18 cellular contexts compared by ENCODE assay signal in the genomic region with DNA sequence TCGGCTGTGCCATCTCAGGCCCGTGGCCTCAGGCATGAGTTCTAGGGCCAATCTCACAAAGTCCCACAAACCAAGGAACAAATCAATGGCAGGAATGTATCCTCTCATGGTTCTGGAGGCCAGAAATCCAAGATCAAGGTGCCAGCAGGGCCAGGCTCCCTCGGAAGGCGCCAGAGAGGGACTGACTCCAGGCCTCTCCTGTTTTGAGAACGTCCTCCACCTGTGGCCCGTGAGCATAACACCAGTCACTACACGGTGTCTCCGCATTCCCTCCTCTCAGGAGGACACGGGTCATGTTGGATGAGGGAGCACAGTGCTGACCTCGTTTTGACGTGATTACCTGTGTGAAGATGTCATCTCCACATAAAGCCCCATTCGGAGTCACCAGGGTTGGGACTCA. TPM values are rescaled to one million over a fixed set of nuclear protein-coding genes. Genes with fewer than 3 reads are reported as not detected.
A peak's percentile ranks its signal among the peaks of the same experiment; 100 is the strongest.
DNase-seq lines count a peak whose midpoint lies in the region; ATAC-seq and TF ChIP-seq lines count a peak whose summit lies in the region.
"Had no signal": no experiment of that assay in that cellular context is flagged by ENCODE, and none has a peak within 500 bp of the region (broad histone marks: within the 10 kb centered on the region; RNA-seq: fewer than 3 reads in every experiment).

No MANE protein-coding gene starts in this region.

- no peaks in the 10 kb centered on the region for H4K20me1 ChIP-seq in osteoblast (ENCODE audit: insufficient read depth, low read length)

- H3K4me1 ChIP-seq in right atrium auricular region (no peaks in the 10 kb centered on the region), osteoblast (ENCODE audit: insufficient read depth, low read length) (no peaks in the 10 kb centered on the region), colonic mucosa (no peaks in the 10 kb centered on the region)
- H3K4me1 ChIP-seq: A549, Caco-2 had no signal

- DNase-seq in left ventricle myocardium superior = peak; percentile 7
- no peak for DNase-seq in right atrium auricular region (ENCODE audit: low spot score)
- DNase-seq in osteoblast (ENCODE audit: insufficient read length, low spot score, missing footprints) = peak; percentile 51
- DNase-seq in chondrocyte (ENCODE audit: low spot score) = no peak
- no peak for DNase-seq in colonic mucosa
- DNase-seq: AML-193; Caco-2; Calu3; CD4-positive, alpha-beta T cell; CD8-positive, alpha-beta T cell; DMS79 treated with DMSO at 0.1 percent for 48 hours; GF-D8 had no signal

- H3K27ac ChIP-seq in right atrium auricular region (no peak overlapping the region), osteoblast (ENCODE audit: low read depth, low read length) (no peak overlapping the region), colonic mucosa (no peak overlapping the region)
- H3K27ac ChIP-seq: 22Rv1; A549; BLaER1 treated with 17β-estradiol and CSF1 and Interleukin-3, amounts not matched to agents 10 nM and 100 nM; C4-2B had no signal

- H3K9me3 ChIP-seq in right atrium auricular region (no peaks in the 10 kb centered on the region), osteoblast (ENCODE audit: low read depth, low read length) (no peaks in the 10 kb centered on the region), colonic mucosa (no peaks in the 10 kb centered on the region)
- H3K9me3 ChIP-seq: A549; BLaER1 treated with 17β-estradiol and CSF1 and Interleukin-3, amounts not matched to agents 10 nM and 100 nM; Caco-2 had no signal

- H3K27ac Mint-ChIP-seq in chondrocyte (ENCODE audit: unreplicated experiment) = no peak overlapping the region
- H3K27ac Mint-ChIP-seq: B cell; CD4-positive, alpha-beta T cell; CD8-positive, alpha-beta T cell had no signal

- H3K4me3 ChIP-seq in right atrium auricular region (no peak overlapping the region), osteoblast (ENCODE audit: insufficient read depth, low read length) (no peak overlapping the region), colonic mucosa (no peak overlapping the region)
- H3K4me3 ChIP-seq: A549; BLaER1 treated with 17β-estradiol and CSF1 and Interleukin-3, amounts not matched to agents 10 nM and 100 nM had no signal

- H3K27me3 ChIP-seq in right atrium auricular region (no peaks in the 10 kb centered on the region), osteoblast (ENCODE audit: insufficient read depth, low read length) (no peaks in the 10 kb centered on the region), colonic mucosa (no peaks in the 10 kb centered on the region)
- H3K27me3 ChIP-seq: BLaER1 treated with 17β-estradiol and CSF1 and Interleukin-3, amounts not matched to agents 10 nM and 100 nM had no signal

- peaks cover 10% of the 10 kb centered on the region for H3K9me3 Mint-ChIP-seq in chondrocyte (ENCODE audit: low read depth)
- H3K9me3 Mint-ChIP-seq: CD4-positive, alpha-beta T cell; CD8-positive, alpha-beta T cell had no signal

- no peak overlapping the region for H2AFZ ChIP-seq in osteoblast (ENCODE audit: low read length)

- intact Hi-C loops in left ventricle myocardium superior (cut with micrococcal nuclease) = no loop called here
- intact Hi-C loops in colonic mucosa (cut with DNase I) = no loop called here

- TF ChIP-seq CTCF in right atrium auricular region (IDR thresholded peaks at IDR 0.05) = no peak
- no peak for TF ChIP-seq CTCF in osteoblast (IDR thresholded peaks at IDR 0.05; ENCODE audit: extremely low read depth, low read depth, low read length)
- TF ChIP-seq CTCF in chondrocyte (IDR thresholded peaks at IDR 0.05) = no peak
- no peak for TF ChIP-seq CTCF in colonic mucosa (IDR thresholded peaks at IDR 0.05)

- no peak for ATAC-seq in left ventricle myocardium superior
- ATAC-seq: A549; CD8-positive, alpha-beta T cell had no signal

- peaks cover 9% of the 10 kb centered on the region for H3K36me3 Mint-ChIP-seq in chondrocyte (ENCODE audit: low read depth)
- H3K36me3 Mint-ChIP-seq: CD8-positive, alpha-beta T cell had no signal

- no peaks in the 10 kb centered on the region for H3K4me1 Mint-ChIP-seq in chondrocyte (ENCODE audit: low read depth)
- H3K4me1 Mint-ChIP-seq: B cell had no signal

- H3K4me3 Mint-ChIP-seq in chondrocyte (ENCODE audit: unreplicated experiment) = no peak overlapping the region
- H3K4me3 Mint-ChIP-seq: B cell; CD4-positive, alpha-beta T cell; CD8-positive, alpha-beta T cell had no signal

- H3K79me2 ChIP-seq in osteoblast (ENCODE audit: insufficient read depth, low read length) = no peaks in the 10 kb centered on the region

- H3K36me3 ChIP-seq in right atrium auricular region (no peaks in the 10 kb centered on the region), osteoblast (ENCODE audit: insufficient read depth, low read length) (no peaks in the 10 kb centered on the region), colonic mucosa (no peaks in the 10 kb centered on the region)
- H3K36me3 ChIP-seq: BLaER1 treated with 17β-estradiol and CSF1 and Interleukin-3, amounts not matched to agents 10 nM and 100 nM had no signal

- no peak overlapping the region for H3K4me2 ChIP-seq in osteoblast (ENCODE audit: insufficient read depth, low read length)
- H3K4me2 ChIP-seq: A549; BLaER1 treated with 17β-estradiol and CSF1 and Interleukin-3, amounts not matched to agents 10 nM and 100 nM had no signal

- peaks cover 26% of the 10 kb centered on the region for H3K27me3 Mint-ChIP-seq in chondrocyte (ENCODE audit: low read depth)
- H3K27me3 Mint-ChIP-seq: B cell had no signal

- H3K9ac ChIP-seq in colonic mucosa (ENCODE audit: low read depth in 2 of 2, low read length in 2 of 2) = no peak overlapping the region
- H3K9ac ChIP-seq: BLaER1 treated with 17β-estradiol and CSF1 and Interleukin-3, amounts not matched to agents 10 nM and 100 nM had no signal

RNA-seq across cellular contexts. Expression of a gene that starts 45.0 kb away (rescaled TPM):
- total RNA-seq in left ventricle myocardium superior (18.7 TPM), right atrium auricular region (10 to 100 TPM; 10.8 to 31.7 TPM), osteoblast (0.36 and 10.6 TPM in 2 replicates), chondrocyte (56.3 to 148 TPM (median 145 TPM) in 3 replicates), colonic mucosa (10 to 100 TPM; 25.6 to 29.6 TPM)
- total RNA-seq: A172; CD4-positive, alpha-beta T cell; CD8-positive, alpha-beta T cell had no signal

Comparison
In these comparisons a context has a peak if more than half of its experiments do, and no peak if none do; other contexts are left out.
1. DNase-seq: peak in left ventricle myocardium superior (single experiment) and osteoblast (single experiment); none in right atrium auricular region (single experiment), chondrocyte (single experiment) and colonic mucosa (single experiment).